8 cellular contexts compared by ENCODE assay signal in the genomic region with DNA sequence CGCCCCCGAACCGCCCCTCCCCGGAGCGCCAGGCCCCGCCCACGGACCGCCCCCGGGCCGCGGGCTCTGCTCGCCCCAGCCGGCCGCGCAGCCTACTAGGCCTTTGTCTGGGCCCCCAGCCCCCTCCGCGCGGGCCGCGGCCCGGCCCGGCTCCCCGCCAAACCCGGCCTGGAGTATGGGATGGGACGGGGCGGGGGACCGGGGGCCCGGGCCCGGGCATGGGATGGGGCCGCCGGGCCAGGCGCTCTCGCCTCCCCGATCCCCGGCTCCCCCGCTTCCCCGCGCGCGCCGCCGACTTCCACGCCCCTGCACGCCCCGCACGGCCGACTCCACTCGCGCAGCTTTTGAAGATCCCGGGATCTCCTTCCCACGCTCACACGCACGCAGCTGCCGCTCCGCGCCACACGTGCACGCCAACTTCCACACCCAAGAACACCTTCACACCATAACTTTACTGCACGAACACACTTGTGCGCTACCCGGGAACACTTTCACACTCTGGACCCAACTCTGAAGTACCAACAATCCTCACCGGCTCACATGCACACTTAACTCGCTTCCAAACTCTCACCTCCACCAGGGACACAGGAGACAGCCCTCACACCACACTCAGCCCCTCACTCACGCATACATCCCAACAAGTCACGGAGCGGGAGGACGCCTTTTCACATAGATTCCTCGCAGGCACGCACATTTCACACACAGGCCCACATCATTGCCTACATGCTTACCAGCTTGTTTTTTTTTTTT. TPM values are rescaled to one million over a fixed set of nuclear protein-coding genes. Genes with fewer than 3 reads are reported as not detected.
DNase-seq lines count a peak whose midpoint lies in the region; ATAC-seq, FAIRE-seq and TF ChIP-seq lines count a peak whose summit lies in the region.

No MANE protein-coding gene starts in this region.

- H3K27me3 Mint-ChIP-seq in activated CD8-positive, alpha-beta memory T cell treated with anti-CD3 and anti-CD28 coated beads, Interleukin-2, amount 10 ng/mL, durations not matched to agents 7 days and 5 days = peaks cover 45% of the 10 kb centered on the region

- H2BK120ac ChIP-seq in H1 (replicated peaks; ENCODE audit: low read depth, low read length) = peak overlapping the region; percentile 14

- H3K9me3 Mint-ChIP-seq in activated CD8-positive, alpha-beta memory T cell treated with anti-CD3 and anti-CD28 coated beads, Interleukin-2, amount 10 ng/mL, durations not matched to agents 7 days and 5 days (ENCODE audit: low read depth) = no peaks in the 10 kb centered on the region

- peak overlapping the region; percentile 72 for H2BK5ac ChIP-seq in H1 (ENCODE audit: low read depth, low read length)

- peak overlapping the region; percentile 72 for H2AK5ac ChIP-seq in H1 (ENCODE audit: low read depth, low read length)

- H3K9ac ChIP-seq in H1 (replicated peaks in 1 of 4; ENCODE audit: extremely low read depth in 1 of 4, low read depth in 3 of 4, low read length in 3 of 4) = peak overlapping the region; percentile 63 to 67 (median 64); a peak in 6 of 7 replicates

- ATAC-seq in HG02678 (IDR thresholded peaks at IDR 0.05; ENCODE audit: unreplicated experiment) = peak; percentile 70
- peak; percentile 86 for ATAC-seq in activated CD8-positive, alpha-beta memory T cell treated with anti-CD3 and anti-CD28 coated beads, Interleukin-2, amount 10 ng/mL, durations not matched to agents 7 days and 5 days

- H3K79me1 ChIP-seq in H1 (ENCODE audit: low read depth, low read length) = peaks cover 14% of the 10 kb centered on the region

- peaks cover 3% of the 10 kb centered on the region for H3K36me3 Mint-ChIP-seq in activated CD8-positive, alpha-beta memory T cell treated with anti-CD3 and anti-CD28 coated beads, Interleukin-2, amount 10 ng/mL, durations not matched to agents 7 days and 5 days

- peak overlapping the region; percentile 94 for H2BK12ac ChIP-seq in H1 (ENCODE audit: low read depth, low read length)

- peak overlapping the region; percentile 76 for H3K4me3 Mint-ChIP-seq in activated CD8-positive, alpha-beta memory T cell treated with anti-CD3 and anti-CD28 coated beads, Interleukin-2, amount 10 ng/mL, durations not matched to agents 7 days and 5 days

- peaks cover 0 to 2% (median 0%) of the 10 kb centered on the region in 4 experiments; a peak in 2 of 7 replicates for H3K27me3 ChIP-seq in H1 (replicated peaks in 1 of 4; ENCODE audit: control insufficient read depth in 3 of 4, extremely low read depth in 1 of 4, insufficient read depth in 3 of 4, low read length in 3 of 4)

- TF ChIP-seq POLR2A in H1 (IDR thresholded peaks at IDR 0.05; ENCODE audit: control extremely low read depth in 1 of 2, low read depth in 2 of 2, low read length in 2 of 2) = no peak

- peak overlapping the region; percentile 97 for H3K23ac ChIP-seq in H1 (ENCODE audit: insufficient read length)

- TF ChIP-seq EP300 in H1 (IDR thresholded peaks at IDR 0.05; ENCODE audit: borderline replicate concordance in 1 of 2, low read depth in 2 of 2, low read length in 2 of 2) = peak in 1 of 2 experiments; percentile 72; a peak in 1 of 3 replicates

- peak overlapping the region; percentile 95 for H3K18ac ChIP-seq in H1 (ENCODE audit: extremely low read depth, low read length)

- no peak overlapping the region for H3K14ac ChIP-seq in H1 (ENCODE audit: insufficient read length)

- H3K23me2 ChIP-seq in H1 (ENCODE audit: low read depth, low read length) = peaks cover 11% of the 10 kb centered on the region

- H2BK15ac ChIP-seq in H1 (ENCODE audit: low read length) = peak overlapping the region; percentile 89

- no peaks in the 10 kb centered on the region for H3K9me3 ChIP-seq in H1 (ENCODE audit: insufficient read depth in 2 of 2, low read depth in 1 of 2, low read length in 1 of 2)

- H3K4me1 Mint-ChIP-seq in activated CD8-positive, alpha-beta memory T cell treated with anti-CD3 and anti-CD28 coated beads, Interleukin-2, amount 10 ng/mL, durations not matched to agents 7 days and 5 days = peaks cover 5% of the 10 kb centered on the region

- H4K8ac ChIP-seq in H1 (ENCODE audit: extremely low read depth, insufficient read depth, low read length) = peak overlapping the region; percentile 98

- POLR2A ChIA-PET in H1 (lab: Charles Lee; ENCODE audit: partially characterized antibody) = interaction anchor here (0.6 to 3.1 kb wide), 6 partner anchors 14 to 386 kb away, joined by 3 to 38 read pairs (median 8); no protein-coding TSS in a partner anchor

- CTCF ChIA-PET in activated CD8-positive, alpha-beta memory T cell treated with anti-CD3 and anti-CD28 coated beads, Interleukin-2, amount 10 ng/mL, durations not matched to agents 7 days and 5 days (lab: Charles Lee) = no interaction called here
- CTCF ChIA-PET in H1 (lab: Charles Lee; ENCODE audit: partially characterized antibody) = interaction anchor here (1.2 to 1.5 kb wide), 3 partner anchors 15 to 154 kb away, joined by 3 to 9 read pairs (median 3); partner anchors contain the start of gene USP48

- no peak for TF ChIP-seq CTCF in D721Med (IDR thresholded peaks at IDR 0.05; ENCODE audit: insufficient read depth, missing control alignments)
- no peak for TF ChIP-seq CTCF in H1 (IDR thresholded peaks at IDR 0.05; ENCODE audit: control extremely low read depth in 1 of 3, insufficient read depth in 1 of 3, low read depth in 1 of 3, low read length in 3 of 3)

- peak overlapping the region; percentile 82 for H3K4ac ChIP-seq in H1 (replicated peaks; ENCODE audit: insufficient read length, low read depth, low read length)

- no peak for TF ChIP-seq RAD21 in H1 (IDR thresholded peaks at IDR 0.05 in 1 of 2, conservative IDR thresholded peaks at IDR 0.05 in 1 of 2; ENCODE audit: low read depth in 2 of 2, low read length in 2 of 2)

- no peaks in the 10 kb centered on the region for H3K36me3 ChIP-seq in H1 (ENCODE audit: control insufficient read depth in 2 of 4, insufficient read depth in 4 of 4, low read length in 3 of 4)

- peaks cover 6 to 32% of the 10 kb centered on the region in 2 experiments; a peak in 3 of 4 replicates for H3K79me2 ChIP-seq in H1 (ENCODE audit: control insufficient read depth in 1 of 2, insufficient read depth in 2 of 2, low read length in 2 of 2)

- WGBS in H1 (ENCODE audit: extremely low coverage in 1 of 2, insufficient coverage in 1 of 2, insufficient read length in 1 of 2, insufficient replicate concordance in 2 of 2, low coverage in 1 of 2, low lambda C conversion rate in 2 of 2, missing lambda C conversion rate in 1 of 2), 2 experiments = 28% methylated on average over 34 of the region's 69 CpGs; no CpG with 5 or more reads in 1 of the 2 experiments

- peak overlapping the region; percentile 93 for H2AFZ ChIP-seq in H1 (ENCODE audit: low read length)

- no peak overlapping the region for H3K27ac Mint-ChIP-seq in activated CD8-positive, alpha-beta memory T cell treated with anti-CD3 and anti-CD28 coated beads, Interleukin-2, amount 10 ng/mL, durations not matched to agents 7 days and 5 days

- DNase-seq in D721Med (ENCODE audit: insufficient read length, low spot score) (peak; percentile 21), NCI-H69 (lab: John Stamatoyannopoulos, UW) (peak; percentile 84), H1 (ENCODE audit: low read depth in 1 of 2, low spot score in 2 of 2) (peak in 1 of 2 experiments; percentile 88), medulla oblongata (ENCODE audit: extremely low spot score) (peak; percentile 89), 8988T (no peak)
- DNase-seq in activated CD8-positive, alpha-beta memory T cell treated with anti-CD3 and anti-CD28 coated beads, Interleukin-2, amount 10 ng/mL, durations not matched to agents 7 days and 5 days = peak; percentile 59
- peak; percentile 49 to 51 for DNase-seq in stimulated activated CD4-positive, alpha-beta T cell treated with anti-CD3 and anti-CD28 coated beads, Interleukin-4, amount 100 ng/mL, for 48 hours (ENCODE audit: low read depth in 2 of 2)

- H3K56ac ChIP-seq in H1 (replicated peaks; ENCODE audit: insufficient read length, low read depth, low read length) = peak overlapping the region; percentile 80

- peaks cover 6 to 38% (median 27%) of the 10 kb centered on the region in 4 experiments for H3K4me1 ChIP-seq in H1 (replicated peaks in 1 of 4; ENCODE audit: control insufficient read depth in 3 of 4, insufficient read depth in 4 of 4, low read length in 3 of 4)

- peak overlapping the region; percentile 67 for H4K5ac ChIP-seq in H1 (ENCODE audit: insufficient read length, low read depth, low read length)

- peak overlapping the region; percentile 27 to 61 (median 43) for H3K4me3 ChIP-seq in H1 (ENCODE audit: extremely low read depth in 1 of 4, insufficient read depth in 2 of 4, low read depth in 3 of 4, low read length in 4 of 4)

- no peak overlapping the region for H3K27ac ChIP-seq in H1 (ENCODE audit: low read depth, low read length)

- H4K91ac ChIP-seq in H1 (replicated peaks; ENCODE audit: insufficient read length, low read length) = peak overlapping the region; percentile 95

- peak overlapping the region; percentile 44 for H2BK20ac ChIP-seq in H1 (ENCODE audit: low read length)

- FAIRE-seq in D721Med (lab: Jason Lieb, UNC) = no peak
- no peak for FAIRE-seq in H1 (lab: Jason Lieb, UNC)

- H4K20me1 ChIP-seq in H1 (replicated peaks in 1 of 2; ENCODE audit: control insufficient read depth in 1 of 2, insufficient read depth in 2 of 2, low read length in 2 of 2) = peaks cover 0 to 10% of the 10 kb centered on the region in 2 experiments

- peak overlapping the region; percentile 71 to 73 for H3K4me2 ChIP-seq in H1 (ENCODE audit: insufficient read depth in 1 of 2, low read depth in 2 of 2, low read length in 2 of 2)

RNA-seq across cellular contexts. Expression of gene HSPG2, which starts 0.4 kb away (rescaled TPM):
- total RNA-seq in activated CD8-positive, alpha-beta memory T cell treated with anti-CD3 and anti-CD28 coated beads, Interleukin-2, amount 10 ng/mL, durations not matched to agents 7 days and 5 days = 1 to 10 TPM; 1.0 to 2.5 TPM
- 108 and 111 TPM in 2 replicates for total RNA-seq in H1 (2021; fragmentation: NEBNext Ultra II Directional; extraction: Animal tissue kit (Norgen Biotek cat#: 25700))
- polyA plus RNA-seq in H1 (2011; rRNA removed) = 17.8 and 27.7 TPM in 2 replicates
- polyA plus RNA-seq in H1 (2011; cell fraction: cytosol; rRNA removed) = 17.0 TPM
- polyA plus RNA-seq in H1 (2011; cell fraction: nucleus; rRNA removed) = 113 TPM
- polyA plus RNA-seq in H1 (2012, experiment 1 of 2) = 41.0 to 91.2 TPM (median 79.8 TPM) in 4 replicates
- 63.7 TPM for polyA plus RNA-seq in H1 (2012, experiment 2 of 2)
- polyA plus RNA-seq in H1 (2013, experiment 1 of 2) = 65.5 TPM
- 40.5 TPM for polyA plus RNA-seq in H1 (2013, experiment 2 of 2)
- polyA minus RNA-seq in H1 (2011; rRNA and poly(A)+ RNA removed) = 27.8 and 28.3 TPM in 2 replicates
- polyA minus RNA-seq in H1 (2011; cell fraction: cytosol; rRNA and poly(A)+ RNA removed) = 68.4 TPM
- polyA minus RNA-seq in H1 (2011; cell fraction: nucleus; rRNA and poly(A)+ RNA removed) = 87.7 TPM

RNA-seq across cellular contexts. Expression of gene CELA3B, which starts 39.3 kb away (rescaled TPM):
- total RNA-seq in activated CD8-positive, alpha-beta memory T cell treated with anti-CD3 and anti-CD28 coated beads, Interleukin-2, amount 10 ng/mL, durations not matched to agents 7 days and 5 days = not detected
- not detected in 2 replicates for total RNA-seq in H1 (2021; fragmentation: NEBNext Ultra II Directional; extraction: Animal tissue kit (Norgen Biotek cat#: 25700))
- polyA plus RNA-seq in H1 (2011; rRNA removed) = not detected in 2 replicates
- not detected for polyA plus RNA-seq in H1 (2011; cell fraction: cytosol; rRNA removed)
- not detected for polyA plus RNA-seq in H1 (2011; cell fraction: nucleus; rRNA removed)
- polyA plus RNA-seq in H1 (2012, experiment 1 of 2) = not detected in 4 replicates
- not detected for polyA plus RNA-seq in H1 (2012, experiment 2 of 2)
- not detected for polyA plus RNA-seq in H1 (2013, experiment 1 of 2)
- polyA plus RNA-seq in H1 (2013, experiment 2 of 2) = not detected
- not detected in 2 replicates for polyA minus RNA-seq in H1 (2011; rRNA and poly(A)+ RNA removed)
- not detected for polyA minus RNA-seq in H1 (2011; cell fraction: cytosol; rRNA and poly(A)+ RNA removed)
- not detected for polyA minus RNA-seq in H1 (2011; cell fraction: nucleus; rRNA and poly(A)+ RNA removed)

Comparison
In these comparisons a context has a peak if more than half of its experiments do, and no peak if none do; other contexts are left out.
1. RNA of gene HSPG2, which starts 0.4 kb away (total RNA-seq): 108 to 111 TPM in H1; 1.0 to 2.5 TPM in activated CD8-positive, alpha-beta memory T cell treated with anti-CD3 and anti-CD28 coated beads, Interleukin-2, amount 10 ng/mL, durations not matched to agents 7 days and 5 days; every median in the first group is over 10 times any median in the second.